In genomic region chr3:4741106-4741403, GRCh38 we compare ENCODE assay signal across 9 cellular contexts.
DNase-seq lines count a peak whose midpoint lies in the region; ATAC-seq and TF ChIP-seq lines count a peak whose summit lies in the region.
"Had no signal": no experiment of that assay in that cellular context is flagged by ENCODE, and none has a peak within 500 bp of the region (broad histone marks: within the 10 kb centered on the region; RNA-seq: fewer than 3 reads in every experiment).

No MANE protein-coding gene starts in this region.

- peaks cover 15% of the 10 kb centered on the region for H3K9me3 Mint-ChIP-seq in activated CD4-positive, alpha-beta T cell treated with anti-CD3 and anti-CD28 coated beads, Interleukin-2, amount 10 ng/mL, durations not matched to agents 24 days and 14 days
- H3K9me3 Mint-ChIP-seq in mesothelial cell of epicardium: peaks cover 3% of the 10 kb centered on the region
- no peaks in the 10 kb centered on the region for H3K9me3 Mint-ChIP-seq in H9

- no peak overlapping the region for H2AK5ac ChIP-seq in mesendoderm (ENCODE audit: low read length)
- H2AK5ac ChIP-seq in H9 (ENCODE audit: insufficient read length, low read length): no peak overlapping the region

- H2BK20ac ChIP-seq in H9 (ENCODE audit: low read depth, low read length, poor library complexity, severe bottlenecking): no peak overlapping the region

- no peaks in the 10 kb centered on the region for H4K20me1 ChIP-seq in H9 (ENCODE audit: control insufficient read depth, insufficient read depth, insufficient read length)

- no peaks in the 10 kb centered on the region for H3K79me1 ChIP-seq in mesendoderm (ENCODE audit: low read length)
- no peaks in the 10 kb centered on the region for H3K79me1 ChIP-seq in H9 (ENCODE audit: insufficient read depth, low read depth, low read length, poor library complexity, severe bottlenecking)

- H3K36me3 ChIP-seq in ascending aorta: peaks cover 13 to 15% of the 10 kb centered on the region in 2 donors
- peaks cover 15% of the 10 kb centered on the region for H3K36me3 ChIP-seq in thoracic aorta
- no peaks in the 10 kb centered on the region for H3K36me3 ChIP-seq in mesendoderm (ENCODE audit: control insufficient read depth, insufficient read depth, low read length)

- no peak overlapping the region for H2AFZ ChIP-seq in H9 (ENCODE audit: low read length)

- H3K9ac ChIP-seq in mesendoderm (ENCODE audit: low read length): no peak overlapping the region
- H3K9ac ChIP-seq in H9 (ENCODE audit: extremely low read depth, insufficient read length, low read length): no peak overlapping the region

- peak overlapping the region; percentile 47 for H3K4me3 Mint-ChIP-seq in activated CD4-positive, alpha-beta T cell treated with anti-CD3 and anti-CD28 coated beads, Interleukin-2, amount 10 ng/mL, durations not matched to agents 24 days and 14 days
- H3K4me3 Mint-ChIP-seq in mesothelial cell of epicardium (no peak overlapping the region), H9 (no peak overlapping the region)

- no peak overlapping the region for H2BK15ac ChIP-seq in mesendoderm (replicated peaks; ENCODE audit: low read depth)
- H2BK15ac ChIP-seq in H9 (ENCODE audit: low read depth, low read length): no peak overlapping the region

- H3K56ac ChIP-seq in mesendoderm (ENCODE audit: low read length): no peak overlapping the region
- H3K56ac ChIP-seq in H9 (ENCODE audit: insufficient read length, low read depth, low read length): no peak overlapping the region

- H3K36me3 Mint-ChIP-seq in activated CD4-positive, alpha-beta T cell treated with anti-CD3 and anti-CD28 coated beads, Interleukin-2, amount 10 ng/mL, durations not matched to agents 24 days and 14 days (ENCODE audit: low read depth): peaks cover 71% of the 10 kb centered on the region
- no peaks in the 10 kb centered on the region for H3K36me3 Mint-ChIP-seq in mesothelial cell of epicardium
- peaks cover 0 to 2% (median 0%) of the 10 kb centered on the region in 3 experiments; a peak in 2 of 7 replicates for H3K36me3 Mint-ChIP-seq in H9 (ENCODE audit: insufficient read depth in 1 of 3, low read depth in 3 of 3)

- peak overlapping the region; percentile 89 for H3K27ac Mint-ChIP-seq in activated CD4-positive, alpha-beta T cell treated with anti-CD3 and anti-CD28 coated beads, Interleukin-2, amount 10 ng/mL, durations not matched to agents 24 days and 14 days
- H3K27ac Mint-ChIP-seq in mesothelial cell of epicardium (peak overlapping the region; percentile 65), H9 (no peak overlapping the region)

- H3K4me1 ChIP-seq in ascending aorta (peaks cover 13 to 24% of the 10 kb centered on the region in 2 donors), thoracic aorta (ENCODE audit: control insufficient read depth in 1 of 2, low read depth in 2 of 2) (peaks cover 20 to 32% of the 10 kb centered on the region in 2 donors), mesendoderm (ENCODE audit: control insufficient read depth, low read depth, low read length) (no peaks in the 10 kb centered on the region), H9 (ENCODE audit: insufficient read depth, low read length) (no peaks in the 10 kb centered on the region; the same call in 1 of the 2 replicates)

- ATAC-seq in thoracic aorta (ENCODE audit: insufficient number of reproducible peaks, low FRiP score, low read depth): no peak

- no peak overlapping the region for H2BK12ac ChIP-seq in H9 (ENCODE audit: insufficient read length, low read depth, low read length)

- H3K4me3 ChIP-seq in ascending aorta (no peak overlapping the region), thoracic aorta (peak overlapping the region; percentile 31), mesendoderm (ENCODE audit: low read length) (no peak overlapping the region)

- no peaks in the 10 kb centered on the region for H3K23me2 ChIP-seq in H9 (ENCODE audit: insufficient read length, low read depth, low read length, poor library complexity, severe bottlenecking)

- H3K27me3 ChIP-seq in ascending aorta (no peaks in the 10 kb centered on the region), thoracic aorta (replicated peaks; ENCODE audit: insufficient read depth) (no peaks in the 10 kb centered on the region), mesendoderm (ENCODE audit: insufficient read depth, low read length, poor library complexity) (no peaks in the 10 kb centered on the region), H9 (ENCODE audit: insufficient read depth, low read length) (no peaks in the 10 kb centered on the region)

- intact Hi-C loops in activated CD4-positive, alpha-beta T cell treated with anti-CD3 and anti-CD28 coated beads, Interleukin-2, amount 10 ng/mL, durations not matched to agents 24 days and 14 days (cut with micrococcal nuclease): loop anchor here (1.0 to 5.0 kb wide), 6 partner anchors 18 to 236 kb away; no protein-coding TSS in a partner anchor
- intact Hi-C loops in ascending aorta (cut with DNase I): loop anchor here (2.0 kb wide), 1 partner anchor 238 kb away; the partner anchor contains the start of gene BHLHE40

- H4K5ac ChIP-seq in mesendoderm (ENCODE audit: low read length) (no peak overlapping the region), H9 (ENCODE audit: insufficient read length, low read depth, low read length) (no peak overlapping the region)

- no peak overlapping the region for H3T11ph ChIP-seq in H9 (ENCODE audit: low read length)

- DNase-seq in activated CD4-positive, alpha-beta T cell treated with anti-CD3 and anti-CD28 coated beads, Interleukin-2, amount 10 ng/mL, durations not matched to agents 24 days and 14 days: no peak
- no peak for DNase-seq in activated CD4-positive, alpha-beta T cell treated with anti-CD3 and anti-CD28 coated beads for 4 hours
- DNase-seq in ascending aorta (ENCODE audit: low spot score in 2 of 2) (no peak), mesothelial cell of epicardium (ENCODE audit: low spot score in 2 of 2, unreplicated experiment in 2 of 2) (no peak), thoracic aorta (ENCODE audit: low spot score) (no peak), iPS-NIHi7 (ENCODE audit: extremely low spot score) (no peak), mesendoderm (no peak), H9 (no peak)
- DNase-seq: NCI-H1694 treated with DMSO at 0.1 percent for 48 hours had no signal

- peaks cover 70% of the 10 kb centered on the region for H3K4me1 Mint-ChIP-seq in activated CD4-positive, alpha-beta T cell treated with anti-CD3 and anti-CD28 coated beads, Interleukin-2, amount 10 ng/mL, durations not matched to agents 24 days and 14 days
- H3K4me1 Mint-ChIP-seq in mesothelial cell of epicardium (peaks cover 22% of the 10 kb centered on the region), H9 (peaks cover 0 to 4% of the 10 kb centered on the region in 2 experiments; a peak in 3 of 4 replicates)

- H3K4ac ChIP-seq in mesendoderm (ENCODE audit: low read depth, low read length) (no peak overlapping the region), H9 (ENCODE audit: low read depth, low read length) (no peak overlapping the region)

- H3K14ac ChIP-seq in H9 (ENCODE audit: insufficient read depth, low read length): no peak overlapping the region

- H4K91ac ChIP-seq in H9 (ENCODE audit: insufficient read length, low read depth, low read length): no peak overlapping the region

- H2BK120ac ChIP-seq in mesendoderm (ENCODE audit: low read depth, low read length) (no peak overlapping the region), H9 (ENCODE audit: low read depth, low read length, poor library complexity, severe bottlenecking) (no peak overlapping the region)

- H3K4me2 ChIP-seq in mesendoderm (ENCODE audit: low read length): no peak overlapping the region
- no peak overlapping the region for H3K4me2 ChIP-seq in H9 (ENCODE audit: insufficient read depth, insufficient read length, low read length)

- no peaks in the 10 kb centered on the region for H3K27me3 Mint-ChIP-seq in activated CD4-positive, alpha-beta T cell treated with anti-CD3 and anti-CD28 coated beads, Interleukin-2, amount 10 ng/mL, durations not matched to agents 24 days and 14 days
- H3K27me3 Mint-ChIP-seq in mesothelial cell of epicardium (ENCODE audit: low read depth) (no peaks in the 10 kb centered on the region), H9 (ENCODE audit: low read depth) (no peaks in the 10 kb centered on the region; the same call in none of the 2 replicates)

- WGBS in mesendoderm (ENCODE audit: extremely low coverage, insufficient coverage, low lambda C conversion rate): no CpG with 5 or more reads among the region's 3 CpGs
- no CpG with 5 or more reads among the region's 3 CpGs for WGBS in H9 (ENCODE audit: extremely low coverage, insufficient read length, low lambda C conversion rate)

- no peak overlapping the region for H4K8ac ChIP-seq in mesendoderm (ENCODE audit: low read depth, low read length)
- no peak overlapping the region for H4K8ac ChIP-seq in H9 (replicated peaks; ENCODE audit: insufficient read length, low read depth, low read length)

- no peaks in the 10 kb centered on the region for H3K79me2 ChIP-seq in mesendoderm (ENCODE audit: control insufficient read depth, insufficient read depth, low read length)
- H3K79me2 ChIP-seq in H9 (ENCODE audit: insufficient read depth, low read length): no peaks in the 10 kb centered on the region

- H3K18ac ChIP-seq in mesendoderm (ENCODE audit: low read length): no peak overlapping the region
- no peak overlapping the region for H3K18ac ChIP-seq in H9 (ENCODE audit: insufficient read length, low read depth, low read length)

- H3K9me3 ChIP-seq in ascending aorta (no peaks in the 10 kb centered on the region), thoracic aorta (no peaks in the 10 kb centered on the region), H9 (ENCODE audit: control insufficient read depth, low read depth, low read length) (no peaks in the 10 kb centered on the region)

- no peak overlapping the region for H2BK5ac ChIP-seq in mesendoderm (ENCODE audit: low read length)
- H2BK5ac ChIP-seq in H9 (ENCODE audit: insufficient read length, low read length): no peak overlapping the region

- H3K27ac ChIP-seq in ascending aorta: peak overlapping the region; percentile 93 to 96
- peak overlapping the region; percentile 88 to 91 for H3K27ac ChIP-seq in thoracic aorta
- H3K27ac ChIP-seq in mesendoderm (ENCODE audit: low read depth, low read length): no peak overlapping the region
- no peak overlapping the region for H3K27ac ChIP-seq in H9 (ENCODE audit: insufficient read length, low read depth, low read length)

- H3K23ac ChIP-seq in mesendoderm (ENCODE audit: low read length) (no peak overlapping the region), H9 (ENCODE audit: insufficient read length, low read depth, low read length) (no peak overlapping the region)

- no peak for TF ChIP-seq CTCF in ascending aorta (IDR thresholded peaks at IDR 0.05)
- TF ChIP-seq CTCF in mesothelial cell of epicardium (IDR thresholded peaks at IDR 0.05; ENCODE audit: unreplicated experiment): no peak
- no peak for TF ChIP-seq CTCF in thoracic aorta (IDR thresholded peaks at IDR 0.05)
- no peak for TF ChIP-seq CTCF in H9 (conservative IDR thresholded peaks at IDR 0.05)

Comparison
In these comparisons a context has a peak if more than half of its experiments do, and no peak if none do; other contexts are left out.
1. H3K27ac Mint-ChIP-seq: peak in activated CD4-positive, alpha-beta T cell treated with anti-CD3 and anti-CD28 coated beads, Interleukin-2, amount 10 ng/mL, durations not matched to agents 24 days and 14 days (single experiment) and mesothelial cell of epicardium (single experiment); none in H9 (0 of 3).
2. H3K27ac ChIP-seq: peak in ascending aorta (2 of 2) and thoracic aorta (2 of 2); none in mesendoderm (single experiment) and H9 (single experiment).